9 cellular contexts compared by ENCODE assay signal in genomic region chr12:32502693-32503510, GRCh38.
DNase-seq lines count a peak whose midpoint lies in the region; ATAC-seq, FAIRE-seq and TF ChIP-seq lines count a peak whose summit lies in the region.
"Had no signal": no experiment of that assay in that cellular context is flagged by ENCODE, and none has a peak within 500 bp of the region (broad histone marks: within the 10 kb centered on the region; RNA-seq: fewer than 3 reads in every experiment).

No MANE protein-coding gene starts in this region.

- H3K27ac ChIP-seq in coronary artery = peak overlapping the region in 1 of 2 donors; percentile 9
- peak overlapping the region; percentile 57 for H3K27ac ChIP-seq in HepG2 (ENCODE audit: extremely low read length, insufficient read depth, low read length)
- H3K27ac ChIP-seq in tibial artery = peak overlapping the region; percentile 46 to 48

- H3K4me3 ChIP-seq in coronary artery = peak overlapping the region; percentile 41
- H3K4me3 ChIP-seq in HepG2 (replicated peaks in 1 of 3; ENCODE audit: insufficient read depth in 1 of 3, low read depth in 2 of 3, low read length in 3 of 3) = no peak overlapping the region
- H3K4me3 ChIP-seq in tibial artery = no peak overlapping the region

- no peak for TF ChIP-seq CTCF in coronary artery (IDR thresholded peaks at IDR 0.05)
- no peak for TF ChIP-seq CTCF in HepG2 (CRISPR knock-in tag; IDR thresholded peaks at IDR 0.05)
- TF ChIP-seq CTCF in tibial artery (IDR thresholded peaks at IDR 0.05) = no peak

- TF ChIP-seq EP300 in HepG2 (IDR thresholded peaks at IDR 0.05; ENCODE audit: low read depth in 2 of 2, low read length in 2 of 2) (no peak), HepG2 (CRISPR knock-in tag; IDR thresholded peaks at IDR 0.05; ENCODE audit: borderline replicate concordance) (no peak)

- intact Hi-C loops in HepG2 (cut with micrococcal nuclease; ENCODE audit: unreplicated experiment) (no loop called here), tibial artery (cut with DNase I; ENCODE audit: low total_unique reads) (no loop called here)

- H2AFZ ChIP-seq in HepG2 (ENCODE audit: low read length) = no peak overlapping the region

- in situ Hi-C loops in HepG2 (cut with HindIII; ENCODE audit: extremely low pct_ligation_motif_present, low pct_unique_long_range_greater_than_20kb) = no loop called here

- H3K36me3 ChIP-seq in HepG2 (replicated peaks in 1 of 2; ENCODE audit: control insufficient read depth in 1 of 2, insufficient read depth in 2 of 2, low read length in 2 of 2) = no peaks in the 10 kb centered on the region
- no peaks in the 10 kb centered on the region for H3K36me3 ChIP-seq in tibial artery

- POLR2A ChIA-PET in HepG2 (lab: Yijun Ruan, JAX) = no interaction called here

- 32% methylated on average over 3 of the region's 3 CpGs for WGBS in HepG2 (ENCODE audit: low lambda C conversion rate)

- TF ChIP-seq RAD21 in HepG2 (CRISPR knock-in tag; IDR thresholded peaks at IDR 0.05) = no peak

- FAIRE-seq in HepG2 (lab: Jason Lieb, UNC) (no peak), GM19239 (lab: Jason Lieb, UNC) (no peak)

- DNase-seq in NCI-H1092 treated with DMSO at 0.1 percent for 48 hours (lab: John Stamatoyannopoulos, UW) (peak; percentile 14), NCI-H1092 (lab: John Stamatoyannopoulos, UW) (no peak), coronary artery (ENCODE audit: low spot score) (no peak), HepG2 (ENCODE audit: low spot score) (no peak), tibial artery (peak in 1 of 2 donors; percentile 58), GM19239 (ENCODE audit: insufficient read length, low spot score) (no peak)
- DNase-seq in NK-92 treated with Interleukin-12 subunit alpha and Interleukin-12 subunit beta, amount 100 ng/mL, for 24 hours (lab: John Stamatoyannopoulos, UW) = no peak
- DNase-seq: activated naive CD8-positive, alpha-beta T cell treated with anti-CD3 and anti-CD28 coated beads, Interleukin-2, amount 10 ng/mL, durations not matched to agents 7 days and 5 days had no signal

- peak overlapping the region; percentile 38 for H3K4me2 ChIP-seq in HepG2 (ENCODE audit: low read depth, low read length)

- H3K4me1 ChIP-seq in HepG2 (ENCODE audit: insufficient read depth, low read length) = peaks cover 29% of the 10 kb centered on the region
- H3K4me1 ChIP-seq in tibial artery = peaks cover 0 to 45% (median 20%) of the 10 kb centered on the region in 4 donors

- CTCF ChIA-PET in HepG2 (lab: Yijun Ruan, JAX; ENCODE audit: low intra/inter-chr PET ratio, low total read pairs) = no interaction called here

- no peak for ATAC-seq in HepG2
- ATAC-seq in HG03139 (IDR thresholded peaks at IDR 0.05; ENCODE audit: unreplicated experiment) = no peak

- no TSS peak for BruUV-seq in HepG2 (replicated peaks; lab: Mats Ljungman, UMichigan)

- H3K79me2 ChIP-seq in HepG2 (ENCODE audit: insufficient read depth, low read length) = no peaks in the 10 kb centered on the region

- no peak for TF ChIP-seq POLR2A in HepG2 (IDR thresholded peaks at IDR 0.05; ENCODE audit: insufficient read depth in 1 of 2, low read depth in 2 of 2, low read length in 2 of 2)

- H3K9me3 ChIP-seq in HepG2 (ENCODE audit: low read length) (no peaks in the 10 kb centered on the region), tibial artery (no peaks in the 10 kb centered on the region)

- H4K20me1 ChIP-seq in HepG2 (ENCODE audit: insufficient read depth, low read length) = no peaks in the 10 kb centered on the region

- no peaks in the 10 kb centered on the region; a peak in 1 of 5 replicates for H3K27me3 ChIP-seq in HepG2 (ENCODE audit: control insufficient read depth in 1 of 2, insufficient read depth in 2 of 2, low read length in 2 of 2)
- H3K27me3 ChIP-seq in tibial artery = no peaks in the 10 kb centered on the region

- H3K9ac ChIP-seq in HepG2 (ENCODE audit: insufficient read depth, low read depth, low read length) = no peak overlapping the region

TF ChIP-seq in HepG2, 621 proteins besides CTCF, POLR2A, EP300 and RAD21:
- no peak for TF ChIP-seq ZBTB38 (CRISPR knock-in tag; IDR thresholded peaks at IDR 0.05)
- TF ChIP-seq, protein P1, sequence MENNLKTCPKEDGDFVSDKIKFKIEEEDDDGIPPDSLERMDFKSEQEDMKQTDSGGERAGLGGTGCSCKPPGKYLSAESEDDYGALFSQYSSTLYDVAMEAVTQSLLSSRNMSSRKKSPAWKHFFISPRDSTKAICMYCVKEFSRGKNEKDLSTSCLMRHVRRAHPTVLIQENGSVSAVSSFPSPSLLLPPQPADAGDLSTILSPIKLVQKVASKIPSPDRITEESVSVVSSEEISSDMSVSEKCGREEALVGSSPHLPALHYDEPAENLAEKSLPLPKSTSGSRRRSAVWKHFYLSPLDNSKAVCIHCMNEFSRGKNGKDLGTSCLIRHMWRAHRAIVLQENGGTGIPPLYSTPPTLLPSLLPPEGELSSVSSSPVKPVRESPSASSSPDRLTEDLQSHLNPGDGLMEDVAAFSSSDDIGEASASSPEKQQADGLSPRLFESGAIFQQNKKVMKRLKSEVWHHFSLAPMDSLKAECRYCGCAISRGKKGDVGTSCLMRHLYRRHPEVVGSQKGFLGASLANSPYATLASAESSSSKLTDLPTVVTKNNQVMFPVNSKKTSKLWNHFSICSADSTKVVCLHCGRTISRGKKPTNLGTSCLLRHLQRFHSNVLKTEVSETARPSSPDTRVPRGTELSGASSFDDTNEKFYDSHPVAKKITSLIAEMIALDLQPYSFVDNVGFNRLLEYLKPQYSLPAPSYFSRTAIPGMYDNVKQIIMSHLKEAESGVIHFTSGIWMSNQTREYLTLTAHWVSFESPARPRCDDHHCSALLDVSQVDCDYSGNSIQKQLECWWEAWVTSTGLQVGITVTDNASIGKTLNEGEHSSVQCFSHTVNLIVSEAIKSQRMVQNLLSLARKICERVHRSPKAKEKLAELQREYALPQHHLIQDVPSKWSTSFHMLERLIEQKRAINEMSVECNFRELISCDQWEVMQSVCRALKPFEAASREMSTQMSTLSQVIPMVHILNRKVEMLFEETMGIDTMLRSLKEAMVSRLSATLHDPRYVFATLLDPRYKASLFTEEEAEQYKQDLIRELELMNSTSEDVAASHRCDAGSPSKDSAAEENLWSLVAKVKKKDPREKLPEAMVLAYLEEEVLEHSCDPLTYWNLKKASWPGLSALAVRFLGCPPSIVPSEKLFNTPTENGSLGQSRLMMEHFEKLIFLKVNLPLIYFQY (CRISPR knock-in tag; IDR thresholded peaks at IDR 0.05; ENCODE audit: borderline replicate concordance) = no peak
- TF ChIP-seq FOXA1 (IDR thresholded peaks at IDR 0.05) = no peak
- TF ChIP-seq FOXA1 (CRISPR knock-in tag; IDR thresholded peaks at IDR 0.05) = no peak
- no peak for TF ChIP-seq DMAP1 (CRISPR knock-in tag; IDR thresholded peaks at IDR 0.05)
- no peak for TF ChIP-seq GPN1 (CRISPR knock-in tag; IDR thresholded peaks at IDR 0.05; ENCODE audit: borderline replicate concordance)
- TF ChIP-seq, protein P2, sequence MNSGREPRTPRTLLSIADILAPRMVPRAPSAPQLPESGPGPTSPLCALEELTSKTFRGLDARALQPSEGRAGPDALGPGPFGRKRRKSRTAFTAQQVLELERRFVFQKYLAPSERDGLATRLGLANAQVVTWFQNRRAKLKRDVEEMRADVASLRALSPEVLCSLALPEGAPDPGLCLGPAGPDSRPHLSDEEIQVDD (CRISPR knock-in tag; IDR thresholded peaks at IDR 0.05; ENCODE audit: borderline replicate concordance) = no peak
TF ChIP-seq in HepG2: peak in this region for 0.
